27 cellular contexts compared by ENCODE assay signal in genomic region chr17:46118969-46119368, GRCh38.
DNase-seq lines count a peak whose midpoint lies in the region; ATAC-seq and TF ChIP-seq lines count a peak whose summit lies in the region.
"Had no signal": no experiment of that assay in that cellular context is flagged by ENCODE, and none has a peak within 500 bp of the region (broad histone marks: within the 10 kb centered on the region; RNA-seq: fewer than 3 reads in every experiment).

No MANE protein-coding gene starts in this region.

- peak overlapping the region; percentile 26 for H3K4ac ChIP-seq in trophoblast cell (ENCODE audit: low read depth, low read length)

- H3K4me2 ChIP-seq in GM23338: peak overlapping the region; percentile 21
- H3K4me2 ChIP-seq in trophoblast cell (ENCODE audit: low read length): no peak overlapping the region
- H3K4me2 ChIP-seq: hepatocyte had no signal

- no peaks in the 10 kb centered on the region for H3K79me1 ChIP-seq in trophoblast cell (ENCODE audit: low read length)

- WGBS in trophoblast cell (ENCODE audit: extremely low coverage, insufficient coverage, insufficient read length): no CpG with 5 or more reads among the region's 5 CpGs

- no peaks in the 10 kb centered on the region for H3K9me2 ChIP-seq in GM23338 (ENCODE audit: insufficient read depth)

- H4K8ac ChIP-seq in trophoblast cell (ENCODE audit: low read depth, low read length): no peak overlapping the region

- H3K4me1 ChIP-seq in GM23338 (ENCODE audit: insufficient read depth) (peaks cover 80% of the 10 kb centered on the region), trophoblast cell (ENCODE audit: control insufficient read depth in 1 of 2, insufficient read depth in 2 of 2, low read length in 2 of 2) (no peaks in the 10 kb centered on the region)

- H3K9ac ChIP-seq in trophoblast cell (ENCODE audit: low read length): no peak overlapping the region
- H3K9ac ChIP-seq: parathyroid adenoma had no signal

- H4K91ac ChIP-seq in trophoblast cell (ENCODE audit: low read depth, low read length): no peak overlapping the region

- H2AFZ ChIP-seq in GM23338 (no peak overlapping the region), trophoblast cell (ENCODE audit: insufficient read depth, low read length, poor library complexity) (no peak overlapping the region)
- H2AFZ ChIP-seq: hepatocyte, parathyroid adenoma had no signal

- no peaks in the 10 kb centered on the region for H3K36me3 Mint-ChIP-seq in GM23338 (ENCODE audit: low read depth)
- H3K36me3 Mint-ChIP-seq in endothelial cell (ENCODE audit: low read depth, unreplicated experiment): peaks cover 4% of the 10 kb centered on the region

- H3K27me3 ChIP-seq in GM23338 (ENCODE audit: insufficient read depth) (no peaks in the 10 kb centered on the region), trophoblast cell (ENCODE audit: insufficient read depth, low read length) (no peaks in the 10 kb centered on the region)
- H3K27me3 ChIP-seq: hepatocyte had no signal

- H3K4me3 ChIP-seq in GM23338 (no peak overlapping the region), trophoblast cell (ENCODE audit: low read depth, low read length) (no peak overlapping the region)
- H3K4me3 ChIP-seq: hepatocyte, mucosa of descending colon had no signal

- no peak overlapping the region for H4K12ac ChIP-seq in trophoblast cell (ENCODE audit: low read depth, low read length)

- no peaks in the 10 kb centered on the region for H3F3A ChIP-seq in GM23338 (replicated peaks; ENCODE audit: low read depth)

- H3K27ac ChIP-seq in GM23338 (ENCODE audit: low read depth) (no peak overlapping the region), trophoblast cell (ENCODE audit: low read depth, low read length) (no peak overlapping the region)
- H3K27ac ChIP-seq: hepatocyte, HL-60, parathyroid adenoma had no signal

- H3K23ac ChIP-seq in trophoblast cell (ENCODE audit: low read length): no peak overlapping the region

- H2BK120ac ChIP-seq in trophoblast cell (ENCODE audit: insufficient read depth, low read length, poor library complexity): no peak overlapping the region

- H2BK12ac ChIP-seq in trophoblast cell (ENCODE audit: low read length): no peak overlapping the region

- no peak overlapping the region for H2AK5ac ChIP-seq in trophoblast cell (ENCODE audit: low read length)

- no peak overlapping the region for H2BK5ac ChIP-seq in trophoblast cell (ENCODE audit: low read depth, low read length, poor library complexity)

- H3K36me3 ChIP-seq in GM23338 (ENCODE audit: insufficient read depth) (no peaks in the 10 kb centered on the region), trophoblast cell (ENCODE audit: control insufficient read depth in 1 of 2, insufficient read depth in 2 of 2, low read length in 2 of 2) (peaks cover 0 to 3% of the 10 kb centered on the region in 2 experiments)

- H3K4me1 Mint-ChIP-seq in GM23338: peaks cover 65% of the 10 kb centered on the region
- H3K4me1 Mint-ChIP-seq in endothelial cell (ENCODE audit: unreplicated experiment): peaks cover 43% of the 10 kb centered on the region

- H3K4me3 Mint-ChIP-seq in GM23338: no peak overlapping the region
- no peak overlapping the region for H3K4me3 Mint-ChIP-seq in endothelial cell (ENCODE audit: unreplicated experiment)
- H3K4me3 Mint-ChIP-seq: activated naive CD8-positive, alpha-beta T cell treated with anti-CD3 and anti-CD28 coated beads, Interleukin-2, amount 10 ng/mL, durations not matched to agents 7 days and 5 days; activated T-helper 1 cell treated with anti-CD3 and anti-CD28 coated beads, Interleukin-12 subunit alpha, Interleukin-12 subunit beta, Interleukin-2, Interleukin-4 antibody, amounts not matched to agents 30 ng/mL and 10 ng/mL and 1 ng/mL, durations not matched to agents 14 hours and 24 hours and 36 hours; stimulated activated memory B cell treated with anti-CD40 and anti-IgM and Interleukin-4, amounts not matched to agents 10 μg/mL and 1 μg/mL and 100 μg/mL, for 72 hours had no signal

- H3K9me3 ChIP-seq in trophoblast cell (ENCODE audit: insufficient read depth, low read depth, low read length): no peaks in the 10 kb centered on the region
- H3K9me3 ChIP-seq: mucosa of descending colon had no signal

- DNase-seq in GM23338 (ENCODE audit: low spot score) (no peak), SK-MEL-5 (ENCODE audit: low read depth, low spot score) (peak; percentile 46), endothelial cell (ENCODE audit: low spot score) (no peak), trophoblast cell (no peak), SHP77 (lab: John Stamatoyannopoulos, UW) (no peak)
- no peak for DNase-seq in central memory CD4-positive, alpha-beta T cell
- DNase-seq: activated CD4-positive, alpha-beta T cell treated with anti-CD3 and anti-CD28 coated beads for 48 hours; activated naive CD8-positive, alpha-beta T cell treated with anti-CD3 and anti-CD28 coated beads, Interleukin-2, amount 10 ng/mL, durations not matched to agents 7 days and 5 days; CD4-positive, CD25-positive, alpha-beta regulatory T cell; cerebellar nuclear complex; foreskin fibroblast; GDM1; mucosa of descending colon; NCI-H1092 treated with DMSO at 0.1 percent for 48 hours; NCI-H1930; NCI-H2227 treated with DMSO at 0.1 percent for 48 hours; NCI-H748 treated with DMSO at 0.1 percent for 48 hours; right cardiac atrium; RPMI8226; stimulated activated CD4-positive, alpha-beta T cell treated with anti-CD3 and anti-CD28 coated beads, Interleukin-4, amount 100 ng/mL, for 1 hour had no signal

- ATAC-seq in GM23338 (no peak), GM21526 (IDR thresholded peaks at IDR 0.05; ENCODE audit: low FRiP score, unreplicated experiment) (no peak)
- ATAC-seq: mucosa of descending colon; right cardiac atrium; SK-N-SH treated with all-trans-retinoic acid at 6 μM for 48 hours; stimulated activated memory B cell treated with anti-CD40 and anti-IgM and Interleukin-4, amounts not matched to agents 10 μg/mL and 1 μg/mL and 100 μg/mL, for 72 hours had no signal

- H3K27me3 Mint-ChIP-seq in GM23338 (ENCODE audit: insufficient read depth, low read depth, poor library complexity): peaks cover 2% of the 10 kb centered on the region
- H3K27me3 Mint-ChIP-seq in endothelial cell (ENCODE audit: unreplicated experiment): peaks cover 3% of the 10 kb centered on the region
- H3K27me3 Mint-ChIP-seq: activated naive CD8-positive, alpha-beta T cell treated with anti-CD3 and anti-CD28 coated beads, Interleukin-2, amount 10 ng/mL, durations not matched to agents 7 days and 5 days; CD4-positive, CD25-positive, alpha-beta regulatory T cell; stimulated activated memory B cell treated with anti-CD40 and anti-IgM and Interleukin-4, amounts not matched to agents 10 μg/mL and 1 μg/mL and 100 μg/mL, for 72 hours had no signal

- H3K79me2 ChIP-seq in GM23338 (replicated peaks; ENCODE audit: insufficient read depth): peaks cover 100% of the 10 kb centered on the region
- peaks cover 13% of the 10 kb centered on the region for H3K79me2 ChIP-seq in trophoblast cell (ENCODE audit: control insufficient read depth, insufficient read depth, low read length, poor library complexity)

- H3K14ac ChIP-seq in trophoblast cell (ENCODE audit: low read length): no peak overlapping the region

- H4K20me1 ChIP-seq in GM23338 (replicated peaks; ENCODE audit: insufficient read depth): peaks cover 73% of the 10 kb centered on the region

- H3K9me3 Mint-ChIP-seq in GM23338 (no peaks in the 10 kb centered on the region), endothelial cell (ENCODE audit: unreplicated experiment) (no peaks in the 10 kb centered on the region)
- H3K9me3 Mint-ChIP-seq: activated naive CD8-positive, alpha-beta T cell treated with anti-CD3 and anti-CD28 coated beads, Interleukin-2, amount 10 ng/mL, durations not matched to agents 7 days and 5 days; activated T-helper 1 cell treated with anti-CD3 and anti-CD28 coated beads, Interleukin-12 subunit alpha, Interleukin-12 subunit beta, Interleukin-2, Interleukin-4 antibody, amounts not matched to agents 30 ng/mL and 10 ng/mL and 1 ng/mL, durations not matched to agents 14 hours and 24 hours and 36 hours; stimulated activated memory B cell treated with anti-CD40 and anti-IgM and Interleukin-4, amounts not matched to agents 10 μg/mL and 1 μg/mL and 100 μg/mL, for 72 hours had no signal

- 0 out of 2 replicates have a peak overlapping the region, but pooled peaks have one; percentile 30 for H3K27ac Mint-ChIP-seq in GM23338
- H3K27ac Mint-ChIP-seq in endothelial cell (ENCODE audit: unreplicated experiment): peak overlapping the region; percentile 72
- H3K27ac Mint-ChIP-seq: activated T-helper 1 cell treated with anti-CD3 and anti-CD28 coated beads, Interleukin-12 subunit alpha, Interleukin-12 subunit beta, Interleukin-2, Interleukin-4 antibody, amounts not matched to agents 30 ng/mL and 10 ng/mL and 1 ng/mL, durations not matched to agents 14 hours and 24 hours and 36 hours had no signal

- no peak for TF ChIP-seq CTCF in GM23338 (conservative IDR thresholded peaks at IDR 0.05; ENCODE audit: low read depth in 2 of 2)
- TF ChIP-seq CTCF in endothelial cell (IDR thresholded peaks at IDR 0.05; ENCODE audit: unreplicated experiment): no peak

- H3K18ac ChIP-seq in trophoblast cell (ENCODE audit: low read length): no peak overlapping the region

- in situ Hi-C loops in SK-MEL-5 (cut with HindIII; ENCODE audit: low pct_unique_long_range_greater_than_20kb, low sequenced_read_pairs): no loop called here
